In the genomic region with DNA sequence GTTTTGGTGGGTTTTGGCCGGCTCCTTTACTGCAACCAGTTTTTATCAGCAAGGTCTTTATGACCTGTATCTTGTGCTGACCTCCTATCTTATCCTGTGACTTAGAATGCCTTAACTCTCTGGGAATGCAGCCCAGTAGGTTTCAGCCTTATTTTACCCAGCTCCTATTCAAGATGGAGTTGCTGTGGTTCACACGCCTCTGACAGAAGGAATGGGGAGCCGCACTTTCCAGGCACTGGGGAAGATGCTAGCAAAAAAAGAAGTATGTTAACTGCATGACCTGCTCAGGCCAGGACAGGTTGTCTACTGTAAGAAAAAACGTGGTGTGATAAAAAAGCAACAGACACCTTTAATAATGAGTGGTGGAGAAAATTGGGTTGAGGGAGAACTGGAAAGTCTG, we compare ENCODE assay signal across 1 cellular context.
TF ChIP-seq lines count a peak whose summit lies in the region.
"Not testable (repeated sequence)": the region's sequence is repeated elsewhere in the genome, so short reads cannot be mapped to it uniquely, and the experiment has no call there.

No MANE protein-coding gene starts in this region.

TF ChIP-seq in K562, 482 proteins besides CTCF, POLR2A, EP300 and RAD21 (continued from another document and continues in another):
- TF ChIP-seq TSHZ1 (CRISPR knock-in tag; IDR thresholded peaks at IDR 0.05) (peak; percentile 71), BACH1 (tag; IDR thresholded peaks at IDR 0.05) (peak; percentile 46; the same call in 1 of the 2 replicates), IRF9 (tag; IDR thresholded peaks at IDR 0.05) (peak; percentile 50; the same call in 1 of the 2 replicates), TEAD1 (CRISPR knock-in tag; IDR thresholded peaks at IDR 0.05) (peak in 1 of 2 experiments; percentile 86; a peak in 2 of 4 replicates), SMAD3 (CRISPR knock-in tag; conservative IDR thresholded peaks at IDR 0.05) (peak; percentile 91), ZNF449 (CRISPR knock-in tag; IDR thresholded peaks at IDR 0.05) (peak; percentile 87; the same call in 1 of the 2 replicates), ZNF398 (CRISPR knock-in tag; IDR thresholded peaks at IDR 0.05) (peak; percentile 37; the same call in 1 of the 2 replicates), ZNF668 (CRISPR knock-in tag; IDR thresholded peaks at IDR 0.05) (peak; percentile 90; the same call in 1 of the 2 replicates), ZNF589 (CRISPR knock-in tag; IDR thresholded peaks at IDR 0.05; ENCODE audit: low read depth) (0 out of 2 replicates have a peak, but pooled peaks have one; percentile 62), MAZ (CRISPR knock-in tag; conservative IDR thresholded peaks at IDR 0.05 in 1 of 2, IDR thresholded peaks at IDR 0.05 in 1 of 2) (peak in 1 of 2 experiments; percentile 57; a peak in 2 of 4 replicates), ZNF444 (CRISPR knock-in tag; IDR thresholded peaks at IDR 0.05) (peak; percentile 80), GTF2A2 (tag; IDR thresholded peaks at IDR 0.05) (peak; percentile 79), NFXL1 (CRISPR knock-in tag; IDR thresholded peaks at IDR 0.05) (0 out of 2 replicates have a peak, but pooled peaks have one; percentile 35), CREB3 (tag; conservative IDR thresholded peaks at IDR 0.05; ENCODE audit: low read depth) (peak; percentile 93), ZNF324 (CRISPR knock-in tag; IDR thresholded peaks at IDR 0.05) (peak; percentile 73), ZNF79 (CRISPR knock-in tag; IDR thresholded peaks at IDR 0.05; ENCODE audit: low read depth) (peak; percentile 69; the same call in 1 of the 2 replicates), HDAC8 (tag; IDR thresholded peaks at IDR 0.05) (peak; percentile 87; the same call in 1 of the 2 replicates), ZNF644 (tag; IDR thresholded peaks at IDR 0.05; ENCODE audit: low read depth) (peak; percentile 67; the same call in 1 of the 2 replicates), MEF2D (tag; conservative IDR thresholded peaks at IDR 0.05; ENCODE audit: low read depth) (peak; percentile 90), ZNF175 (CRISPR knock-in tag; IDR thresholded peaks at IDR 0.05; ENCODE audit: low read depth) (peak; percentile 82), KLF6 (CRISPR knock-in tag; IDR thresholded peaks at IDR 0.05; ENCODE audit: borderline replicate concordance) (peak; percentile 94; the same call in 1 of the 2 replicates), BCL6 (CRISPR knock-in tag; IDR thresholded peaks at IDR 0.05) (peak; percentile 68; the same call in 1 of the 2 replicates), ZNF76 (CRISPR knock-in tag; IDR thresholded peaks at IDR 0.05; ENCODE audit: borderline replicate concordance) (peak; percentile 92), ZNF239 (CRISPR knock-in tag; IDR thresholded peaks at IDR 0.05) (peak; percentile 76), SMAD4 (CRISPR knock-in tag; conservative IDR thresholded peaks at IDR 0.05) (peak; percentile 90), GMEB1 (CRISPR knock-in tag; IDR thresholded peaks at IDR 0.05) (peak; percentile 57), ILK (tag; IDR thresholded peaks at IDR 0.05; ENCODE audit: borderline replicate concordance, low read depth) (peak; percentile 65; the same call in 1 of the 2 replicates), ZNF41 (CRISPR knock-in tag; conservative IDR thresholded peaks at IDR 0.05) (peak; percentile 87), ZNF23 (CRISPR knock-in tag; IDR thresholded peaks at IDR 0.05) (peak; percentile 75; the same call in 1 of the 2 replicates), PATZ1 (CRISPR knock-in tag; IDR thresholded peaks at IDR 0.05; ENCODE audit: borderline replicate concordance) (peak; percentile 82; the same call in 1 of the 2 replicates), ID3 (tag; IDR thresholded peaks at IDR 0.05) (peak; percentile 84)
- TF ChIP-seq, protein P1, sequence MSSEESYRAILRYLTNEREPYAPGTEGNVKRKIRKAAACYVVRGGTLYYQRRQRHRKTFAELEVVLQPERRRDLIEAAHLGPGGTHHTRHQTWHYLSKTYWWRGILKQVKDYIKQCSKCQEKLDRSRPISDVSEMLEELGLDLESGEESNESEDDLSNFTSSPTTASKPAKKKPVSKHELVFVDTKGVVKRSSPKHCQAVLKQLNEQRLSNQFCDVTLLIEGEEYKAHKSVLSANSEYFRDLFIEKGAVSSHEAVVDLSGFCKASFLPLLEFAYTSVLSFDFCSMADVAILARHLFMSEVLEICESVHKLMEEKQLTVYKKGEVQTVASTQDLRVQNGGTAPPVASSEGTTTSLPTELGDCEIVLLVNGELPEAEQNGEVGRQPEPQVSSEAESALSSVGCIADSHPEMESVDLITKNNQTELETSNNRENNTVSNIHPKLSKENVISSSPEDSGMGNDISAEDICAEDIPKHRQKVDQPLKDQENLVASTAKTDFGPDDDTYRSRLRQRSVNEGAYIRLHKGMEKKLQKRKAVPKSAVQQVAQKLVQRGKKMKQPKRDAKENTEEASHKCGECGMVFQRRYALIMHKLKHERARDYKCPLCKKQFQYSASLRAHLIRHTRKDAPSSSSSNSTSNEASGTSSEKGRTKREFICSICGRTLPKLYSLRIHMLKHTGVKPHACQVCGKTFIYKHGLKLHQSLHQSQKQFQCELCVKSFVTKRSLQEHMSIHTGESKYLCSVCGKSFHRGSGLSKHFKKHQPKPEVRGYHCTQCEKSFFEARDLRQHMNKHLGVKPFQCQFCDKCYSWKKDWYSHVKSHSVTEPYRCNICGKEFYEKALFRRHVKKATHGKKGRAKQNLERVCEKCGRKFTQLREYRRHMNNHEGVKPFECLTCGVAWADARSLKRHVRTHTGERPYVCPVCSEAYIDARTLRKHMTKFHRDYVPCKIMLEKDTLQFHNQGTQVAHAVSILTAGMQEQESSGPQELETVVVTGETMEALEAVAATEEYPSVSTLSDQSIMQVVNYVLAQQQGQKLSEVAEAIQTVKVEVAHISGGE (CRISPR knock-in tag; IDR thresholded peaks at IDR 0.05), result 0 out of 6 replicates have a peak, but pooled peaks of 1 of the 3 experiments have one; percentile 27
- TF ChIP-seq, protein P2, sequence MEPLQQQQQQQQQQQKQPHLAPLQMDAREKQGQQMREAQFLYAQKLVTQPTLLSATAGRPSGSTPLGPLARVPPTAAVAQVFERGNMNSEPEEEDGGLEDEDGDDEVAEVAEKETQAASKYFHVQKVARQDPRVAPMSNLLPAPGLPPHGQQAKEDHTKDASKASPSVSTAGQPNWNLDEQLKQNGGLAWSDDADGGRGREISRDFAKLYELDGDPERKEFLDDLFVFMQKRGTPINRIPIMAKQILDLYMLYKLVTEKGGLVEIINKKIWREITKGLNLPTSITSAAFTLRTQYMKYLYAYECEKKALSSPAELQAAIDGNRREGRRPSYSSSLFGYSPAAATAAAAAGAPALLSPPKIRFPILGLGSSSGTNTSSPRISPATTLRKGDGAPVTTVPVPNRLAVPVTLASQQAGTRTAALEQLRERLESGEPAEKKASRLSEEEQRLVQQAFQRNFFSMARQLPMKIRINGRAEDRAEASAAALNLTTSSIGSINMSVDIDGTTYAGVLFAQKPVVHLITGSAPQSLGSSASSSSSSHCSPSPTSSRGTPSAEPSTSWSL (CRISPR knock-in tag; IDR thresholded peaks at IDR 0.05; ENCODE audit: borderline replicate concordance), result peak; percentile 36; the same call in 1 of the 2 replicates
- TF ChIP-seq ID3 (CRISPR knock-in tag; IDR thresholded peaks at IDR 0.05), result not testable (repeated sequence)
